Comparison of ENCODE assay signal across 1 cellular context in genomic region chr6:53067799-53068442, GRCh38.
TF ChIP-seq lines count a peak whose summit lies in the region.

No MANE protein-coding gene starts in this region.

TF ChIP-seq in K562, 482 proteins besides CTCF, POLR2A, EP300 and RAD21 (continued from another document and continues in another):
- TF ChIP-seq GMEB1 (CRISPR knock-in tag; IDR thresholded peaks at IDR 0.05) = no peak
- no peak for TF ChIP-seq ZNF311 (CRISPR knock-in tag; IDR thresholded peaks at IDR 0.05)
- no peak for TF ChIP-seq ZSCAN29 (IDR thresholded peaks at IDR 0.05)
- peak; percentile 87 for TF ChIP-seq CCNT2 (IDR thresholded peaks at IDR 0.05; ENCODE audit: borderline replicate concordance, extremely low read depth, insufficient read length, low read depth, low read length)
- no peak for TF ChIP-seq HNRNPH1 (optimal IDR thresholded peaks at IDR 0.05; ENCODE audit: low read depth, low read length)
- no peak for TF ChIP-seq JUN (IDR thresholded peaks at IDR 0.05; ENCODE audit: borderline replicate concordance, low read depth, low read length)
- TF ChIP-seq JUN (CRISPR knock-in tag; IDR thresholded peaks at IDR 0.05; ENCODE audit: borderline replicate concordance) = no peak
- no peak for TF ChIP-seq ZBTB8A (IDR thresholded peaks at IDR 0.05; ENCODE audit: partially characterized antibody)
- peak; percentile 40; the same call in 1 of the 2 replicates for TF ChIP-seq ESRRA (IDR thresholded peaks at IDR 0.05; ENCODE audit: borderline replicate concordance, low read depth)
- TF ChIP-seq ARHGAP35 (IDR thresholded peaks at IDR 0.05; ENCODE audit: partially characterized antibody) = no peak
- no peak for TF ChIP-seq RERE (CRISPR knock-in tag; IDR thresholded peaks at IDR 0.05; ENCODE audit: borderline replicate concordance)
- TF ChIP-seq ZNF263 (CRISPR knock-in tag; IDR thresholded peaks at IDR 0.05; ENCODE audit: borderline replicate concordance) = no peak
- no peak for TF ChIP-seq TCF7 (IDR thresholded peaks at IDR 0.05; ENCODE audit: borderline replicate concordance)
- TF ChIP-seq EP400 (IDR thresholded peaks at IDR 0.05) = peak; percentile 25
- TF ChIP-seq TRIM24 (IDR thresholded peaks at IDR 0.05) = peak; percentile 60 to 61; a peak in 2 of 4 replicates
- TF ChIP-seq NCOA6 (IDR thresholded peaks at IDR 0.05) = no peak
- no peak for TF ChIP-seq KDM4B (IDR thresholded peaks at IDR 0.05; ENCODE audit: borderline replicate concordance in 2 of 2, low read depth in 1 of 2)
- no peak for TF ChIP-seq RBM14 (IDR thresholded peaks at IDR 0.05; ENCODE audit: borderline replicate concordance, insufficient read depth, low read depth, low read length)
- no peak for TF ChIP-seq BCOR (IDR thresholded peaks at IDR 0.05)
- TF ChIP-seq, protein P1, sequence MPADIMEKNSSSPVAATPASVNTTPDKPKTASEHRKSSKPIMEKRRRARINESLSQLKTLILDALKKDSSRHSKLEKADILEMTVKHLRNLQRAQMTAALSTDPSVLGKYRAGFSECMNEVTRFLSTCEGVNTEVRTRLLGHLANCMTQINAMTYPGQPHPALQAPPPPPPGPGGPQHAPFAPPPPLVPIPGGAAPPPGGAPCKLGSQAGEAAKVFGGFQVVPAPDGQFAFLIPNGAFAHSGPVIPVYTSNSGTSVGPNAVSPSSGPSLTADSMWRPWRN (IDR thresholded peaks at IDR 0.05; ENCODE audit: low read depth) = no peak
- TF ChIP-seq CREM (IDR thresholded peaks at IDR 0.05; ENCODE audit: low read depth) = peak; percentile 47; the same call in 1 of the 2 replicates
- TF ChIP-seq TEAD4 (IDR thresholded peaks at IDR 0.05; ENCODE audit: low read length) = peak; percentile 94
- no peak for TF ChIP-seq TEAD4 (CRISPR knock-in tag; IDR thresholded peaks at IDR 0.05; ENCODE audit: borderline replicate concordance)
- no peak for TF ChIP-seq MAFK (IDR thresholded peaks at IDR 0.05; ENCODE audit: low read length)
- TF ChIP-seq RBM25 (IDR thresholded peaks at IDR 0.05; ENCODE audit: low read depth, low read length, severe bottlenecking) = no peak
- TF ChIP-seq, protein P2, sequence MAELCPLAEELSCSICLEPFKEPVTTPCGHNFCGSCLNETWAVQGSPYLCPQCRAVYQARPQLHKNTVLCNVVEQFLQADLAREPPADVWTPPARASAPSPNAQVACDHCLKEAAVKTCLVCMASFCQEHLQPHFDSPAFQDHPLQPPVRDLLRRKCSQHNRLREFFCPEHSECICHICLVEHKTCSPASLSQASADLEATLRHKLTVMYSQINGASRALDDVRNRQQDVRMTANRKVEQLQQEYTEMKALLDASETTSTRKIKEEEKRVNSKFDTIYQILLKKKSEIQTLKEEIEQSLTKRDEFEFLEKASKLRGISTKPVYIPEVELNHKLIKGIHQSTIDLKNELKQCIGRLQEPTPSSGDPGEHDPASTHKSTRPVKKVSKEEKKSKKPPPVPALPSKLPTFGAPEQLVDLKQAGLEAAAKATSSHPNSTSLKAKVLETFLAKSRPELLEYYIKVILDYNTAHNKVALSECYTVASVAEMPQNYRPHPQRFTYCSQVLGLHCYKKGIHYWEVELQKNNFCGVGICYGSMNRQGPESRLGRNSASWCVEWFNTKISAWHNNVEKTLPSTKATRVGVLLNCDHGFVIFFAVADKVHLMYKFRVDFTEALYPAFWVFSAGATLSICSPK (IDR thresholded peaks at IDR 0.05; ENCODE audit: borderline replicate concordance) = no peak
- no peak for TF ChIP-seq SMAD2 (IDR thresholded peaks at IDR 0.05; ENCODE audit: low read depth, low read length)
- TF ChIP-seq NCOA1 (IDR thresholded peaks at IDR 0.05; ENCODE audit: low read depth) = no peak
- TF ChIP-seq GATAD2B (IDR thresholded peaks at IDR 0.05; ENCODE audit: borderline replicate concordance) = peak; percentile 84
- TF ChIP-seq U2AF1 (optimal IDR thresholded peaks at IDR 0.05; ENCODE audit: low read depth, low read length) = no peak
- TF ChIP-seq CEBPB (tag; IDR thresholded peaks at IDR 0.05) = peak; percentile 87
- TF ChIP-seq, protein P3, sequence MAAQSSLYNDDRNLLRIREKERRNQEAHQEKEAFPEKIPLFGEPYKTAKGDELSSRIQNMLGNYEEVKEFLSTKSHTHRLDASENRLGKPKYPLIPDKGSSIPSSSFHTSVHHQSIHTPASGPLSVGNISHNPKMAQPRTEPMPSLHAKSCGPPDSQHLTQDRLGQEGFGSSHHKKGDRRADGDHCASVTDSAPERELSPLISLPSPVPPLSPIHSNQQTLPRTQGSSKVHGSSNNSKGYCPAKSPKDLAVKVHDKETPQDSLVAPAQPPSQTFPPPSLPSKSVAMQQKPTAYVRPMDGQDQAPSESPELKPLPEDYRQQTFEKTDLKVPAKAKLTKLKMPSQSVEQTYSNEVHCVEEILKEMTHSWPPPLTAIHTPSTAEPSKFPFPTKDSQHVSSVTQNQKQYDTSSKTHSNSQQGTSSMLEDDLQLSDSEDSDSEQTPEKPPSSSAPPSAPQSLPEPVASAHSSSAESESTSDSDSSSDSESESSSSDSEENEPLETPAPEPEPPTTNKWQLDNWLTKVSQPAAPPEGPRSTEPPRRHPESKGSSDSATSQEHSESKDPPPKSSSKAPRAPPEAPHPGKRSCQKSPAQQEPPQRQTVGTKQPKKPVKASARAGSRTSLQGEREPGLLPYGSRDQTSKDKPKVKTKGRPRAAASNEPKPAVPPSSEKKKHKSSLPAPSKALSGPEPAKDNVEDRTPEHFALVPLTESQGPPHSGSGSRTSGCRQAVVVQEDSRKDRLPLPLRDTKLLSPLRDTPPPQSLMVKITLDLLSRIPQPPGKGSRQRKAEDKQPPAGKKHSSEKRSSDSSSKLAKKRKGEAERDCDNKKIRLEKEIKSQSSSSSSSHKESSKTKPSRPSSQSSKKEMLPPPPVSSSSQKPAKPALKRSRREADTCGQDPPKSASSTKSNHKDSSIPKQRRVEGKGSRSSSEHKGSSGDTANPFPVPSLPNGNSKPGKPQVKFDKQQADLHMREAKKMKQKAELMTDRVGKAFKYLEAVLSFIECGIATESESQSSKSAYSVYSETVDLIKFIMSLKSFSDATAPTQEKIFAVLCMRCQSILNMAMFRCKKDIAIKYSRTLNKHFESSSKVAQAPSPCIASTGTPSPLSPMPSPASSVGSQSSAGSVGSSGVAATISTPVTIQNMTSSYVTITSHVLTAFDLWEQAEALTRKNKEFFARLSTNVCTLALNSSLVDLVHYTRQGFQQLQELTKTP (IDR thresholded peaks at IDR 0.05; ENCODE audit: low read depth in 1 of 2, partially characterized antibody in 2 of 2) = peak in 1 of 2 experiments; percentile 72
- TF ChIP-seq ADNP (tag; IDR thresholded peaks at IDR 0.05) = no peak
- TF ChIP-seq, protein P4, sequence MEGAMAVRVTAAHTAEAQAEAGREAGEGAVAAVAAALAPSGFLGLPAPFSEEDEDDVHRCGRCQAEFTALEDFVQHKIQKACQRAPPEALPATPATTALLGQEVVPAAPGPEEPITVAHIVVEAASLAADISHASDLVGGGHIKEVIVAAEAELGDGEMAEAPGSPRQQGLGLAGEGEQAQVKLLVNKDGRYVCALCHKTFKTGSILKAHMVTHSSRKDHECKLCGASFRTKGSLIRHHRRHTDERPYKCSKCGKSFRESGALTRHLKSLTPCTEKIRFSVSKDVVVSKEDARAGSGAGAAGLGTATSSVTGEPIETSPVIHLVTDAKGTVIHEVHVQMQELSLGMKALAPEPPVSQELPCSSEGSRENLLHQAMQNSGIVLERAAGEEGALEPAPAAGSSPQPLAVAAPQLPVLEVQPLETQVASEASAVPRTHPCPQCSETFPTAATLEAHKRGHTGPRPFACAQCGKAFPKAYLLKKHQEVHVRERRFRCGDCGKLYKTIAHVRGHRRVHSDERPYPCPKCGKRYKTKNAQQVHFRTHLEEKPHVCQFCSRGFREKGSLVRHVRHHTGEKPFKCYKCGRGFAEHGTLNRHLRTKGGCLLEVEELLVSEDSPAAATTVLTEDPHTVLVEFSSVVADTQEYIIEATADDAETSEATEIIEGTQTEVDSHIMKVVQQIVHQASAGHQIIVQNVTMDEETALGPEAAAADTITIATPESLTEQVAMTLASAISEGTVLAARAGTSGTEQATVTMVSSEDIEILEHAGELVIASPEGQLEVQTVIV (CRISPR knock-in tag; IDR thresholded peaks at IDR 0.05; ENCODE audit: borderline replicate concordance) = no peak
- no peak for TF ChIP-seq CHD2 (IDR thresholded peaks at IDR 0.05; ENCODE audit: low read depth, low read length)
- TF ChIP-seq NCOR1 (IDR thresholded peaks at IDR 0.05) = peak; percentile 91
- no peak for TF ChIP-seq E2F5 (CRISPR knock-in tag; IDR thresholded peaks at IDR 0.05)
